ENCODE assay signal across 16 cellular contexts in the genomic region with DNA sequence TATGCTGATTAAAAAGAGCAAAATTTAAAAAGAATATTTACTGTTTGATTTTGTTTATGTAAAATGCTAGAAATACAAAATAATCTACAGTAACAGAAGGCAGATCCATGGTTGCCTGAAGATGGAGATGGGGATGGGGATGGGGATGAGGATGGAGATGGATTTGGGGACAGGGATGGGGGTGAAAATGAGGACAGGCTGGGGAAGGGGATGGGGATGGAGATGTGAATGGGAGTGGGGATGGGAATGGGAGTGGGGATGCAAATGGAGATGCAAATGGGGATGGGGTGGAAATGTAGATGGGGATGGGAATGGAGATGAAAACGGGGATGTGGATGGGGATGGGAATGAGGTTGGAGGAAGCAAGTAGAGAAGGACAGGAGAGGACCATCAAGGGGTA.
"Had no signal": no experiment of that assay in that cellular context is flagged by ENCODE, and none has a peak within 500 bp of the region (broad histone marks: within the 10 kb centered on the region; RNA-seq: fewer than 3 reads in every experiment).

No MANE protein-coding gene starts in this region.

- DNase-seq: dermis blood vessel endothelial cell; dorsolateral prefrontal cortex; effector CD4-positive, alpha-beta T cell; effector memory CD4-positive, alpha-beta T cell; foreskin keratinocyte; heart right ventricle; hippocampal formation; left cardiac atrium; left lung; left ventricle myocardium superior; lower lobe of right lung; mesenchymal stem cell; naive thymus-derived CD4-positive, alpha-beta T cell had no signal

- H3K4me1 ChIP-seq: foreskin keratinocyte, gastroesophageal sphincter, lower lobe of right lung had no signal

- H3K9me3 ChIP-seq: esophagus muscularis mucosa, gastroesophageal sphincter, heart right ventricle, left lung, lower lobe of right lung had no signal

- H3K27me3 ChIP-seq: dorsolateral prefrontal cortex, esophagus muscularis mucosa, foreskin keratinocyte, gastroesophageal sphincter, heart right ventricle, left lung had no signal

- ATAC-seq: foreskin keratinocyte; gastroesophageal sphincter; left cardiac atrium; left lung; left ventricle myocardium superior; lower lobe of right lung; naive thymus-derived CD4-positive, alpha-beta T cell had no signal

- H3K4me3 ChIP-seq: coronary artery, dorsolateral prefrontal cortex, esophagus muscularis mucosa, gastroesophageal sphincter, heart right ventricle, left lung, lower lobe of right lung had no signal

- H3K27ac ChIP-seq: coronary artery, dorsolateral prefrontal cortex, esophagus muscularis mucosa, foreskin keratinocyte, gastroesophageal sphincter, heart right ventricle, left lung, lower lobe of right lung had no signal

- H3K36me3 ChIP-seq: esophagus muscularis mucosa, gastroesophageal sphincter, heart right ventricle, left lung, lower lobe of right lung had no signal
